Comparison of ENCODE assay signal across 25 cellular contexts in genomic region chr3:127365383-127365782, GRCh38.
DNase-seq lines count a peak whose midpoint lies in the region; TF ChIP-seq lines count a peak whose summit lies in the region.
"Had no signal": no experiment of that assay in that cellular context is flagged by ENCODE, and none has a peak within 500 bp of the region (broad histone marks: within the 10 kb centered on the region; RNA-seq: fewer than 3 reads in every experiment).

No MANE protein-coding gene starts in this region.

- no peaks in the 10 kb centered on the region for H3K9me3 ChIP-seq in spleen
- H3K9me3 ChIP-seq: BLaER1, HAP-1, SK-N-SH had no signal

- WGBS in spleen, 5 donors, result 66 to 87% (median 74%) methylated on average over 7 of the region's 7 CpGs

- no peak overlapping the region for H3K4me3 ChIP-seq in spleen
- H3K4me3 ChIP-seq: BLaER1, GM23338, HAP-1, K562, PC-9 had no signal

- no peak overlapping the region for H3K27ac ChIP-seq in spleen
- H3K27ac ChIP-seq: BLaER1, PC-9 had no signal

- intact Hi-C loops in spleen (cut with DNase I; ENCODE audit: low total_unique reads), result no loop called here

- no peaks in the 10 kb centered on the region for H3K4me1 ChIP-seq in spleen
- H3K4me1 ChIP-seq: BLaER1, HAP-1 had no signal

- H3K36me3 ChIP-seq in spleen, result no peaks in the 10 kb centered on the region
- H3K36me3 ChIP-seq: BLaER1, HAP-1 had no signal

- TF ChIP-seq CTCF in spleen (IDR thresholded peaks at IDR 0.05 in 8 of 11, conservative IDR thresholded peaks at IDR 0.05 in 3 of 11), result no peak

- no peak for TF ChIP-seq POLR2A in spleen (IDR thresholded peaks at IDR 0.05)

- peaks cover 0 to 47% (median 0%) of the 10 kb centered on the region in 7 donors for H3K27me3 ChIP-seq in spleen (replicated peaks in 1 of 7)
- H3K27me3 ChIP-seq: BLaER1 had no signal

- DNase-seq in NCI-H1092 (lab: John Stamatoyannopoulos, UW), result peak; percentile 25
- peak; percentile 69 for DNase-seq in NCI-H2196 (lab: John Stamatoyannopoulos, UW; ENCODE audit: unreplicated experiment)
- peak; percentile 12 for DNase-seq in kidney tubule cell (ENCODE audit: low spot score)
- peak; percentile 31 for DNase-seq in spleen
- DNase-seq in NCI-H510A treated with DMSO at 0.1 percent for 48 hours (lab: John Stamatoyannopoulos, UW), result no peak
- DNase-seq in HUDEP-2 (lab: John Stamatoyannopoulos, UW; ENCODE audit: unreplicated experiment in 76 of 76), result no peak
- no peak for DNase-seq in T-helper 9 cell
- DNase-seq: CD4-positive, alpha-beta T cell; COR-L47; DMS 273 treated with DMSO at 0.1 percent for 48 hours; DMS79 treated with DMSO at 0.1 percent for 48 hours; NCI-H1105; NCI-H146; NCI-H2081; NCI-H2171; NCI-H446; NCI-H526 treated with DMSO at 0.1 percent for 48 hours; PC-9; RPMI8226; SHP77; SK-N-SH had no signal

Comparison
In these comparisons a context has a peak if more than half of its experiments do, and no peak if none do; other contexts are left out.
1. DNase-seq: peak in NCI-H1092 (single experiment), NCI-H2196 (single experiment), kidney tubule cell (single experiment) and spleen (single experiment); none in NCI-H510A treated with DMSO at 0.1 percent for 48 hours (single experiment), HUDEP-2 (0 of 76) and T-helper 9 cell (single experiment).